ENCODE assay signal across 8 cellular contexts in the genomic region with DNA sequence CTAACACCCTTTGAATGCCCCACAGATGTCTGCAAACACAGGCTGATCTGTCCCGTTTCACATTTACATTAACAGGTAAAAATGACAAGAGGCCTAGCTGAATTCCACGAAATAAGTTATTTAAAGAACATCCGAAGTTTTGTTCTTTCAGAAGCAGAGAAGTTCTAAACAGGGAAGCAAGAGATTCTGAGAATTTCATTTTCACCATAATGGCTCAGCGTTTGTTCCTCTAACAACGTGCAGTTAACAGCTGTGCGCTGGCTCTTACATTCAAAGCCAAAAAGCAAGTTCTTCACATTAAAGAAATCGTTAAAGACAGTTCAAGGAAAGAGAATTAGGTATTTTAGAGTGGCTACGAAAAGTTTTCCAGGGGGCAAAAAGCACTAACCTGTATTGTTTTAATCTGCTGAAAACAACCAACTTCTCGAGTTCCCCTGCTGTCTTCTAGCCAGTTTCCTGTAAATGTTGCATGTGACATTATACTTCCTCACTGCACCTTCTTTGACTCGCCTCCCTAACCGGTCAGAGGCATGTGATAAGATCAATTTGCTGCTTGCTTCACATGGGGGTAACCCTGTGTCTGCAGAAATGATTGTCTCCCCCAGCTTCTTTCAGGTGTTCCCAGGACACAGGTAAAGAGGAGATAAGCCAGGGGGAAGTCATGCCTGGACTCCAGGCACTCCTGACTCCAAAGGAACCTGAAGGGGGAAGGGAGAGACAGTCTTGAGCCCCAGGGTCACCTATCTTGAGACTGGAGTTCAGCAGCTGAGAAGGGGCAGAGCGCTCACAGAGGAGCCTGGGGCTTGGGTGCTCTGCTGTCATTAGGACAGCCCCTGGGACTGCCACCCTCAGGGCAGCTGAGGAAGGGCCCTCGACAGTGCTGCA. TPM values are rescaled to one million over a fixed set of nuclear protein-coding genes. Genes with fewer than 3 reads are reported as not detected.
DNase-seq lines count a peak whose midpoint lies in the region; ATAC-seq and TF ChIP-seq lines count a peak whose summit lies in the region.

No MANE protein-coding gene starts in this region.

- no peaks in the 10 kb centered on the region for H3K27me3 ChIP-seq in mucosa of stomach (ENCODE audit: control insufficient read depth, insufficient read depth, low read length)
- no peaks in the 10 kb centered on the region for H3K27me3 ChIP-seq in vagina
- no peaks in the 10 kb centered on the region for H3K27me3 ChIP-seq in testis

- H3K4me1 ChIP-seq in mucosa of stomach (ENCODE audit: control insufficient read depth, insufficient read depth, low read length) (peaks cover 4% of the 10 kb centered on the region), vagina (peaks cover 41% of the 10 kb centered on the region), testis (peaks cover 16% of the 10 kb centered on the region)

- ATAC-seq in GM18870 (IDR thresholded peaks at IDR 0.05; ENCODE audit: unreplicated experiment) (peak; percentile 53), HG02981 (IDR thresholded peaks at IDR 0.05; ENCODE audit: unreplicated experiment) (peak; percentile 73)

- intact Hi-C loops in vagina (cut with DNase I) = no loop called here
- intact Hi-C loops in testis (cut with DNase I; ENCODE audit: low total_unique reads) = no loop called here

- DNase-seq in SK-N-MC (ENCODE audit: low read depth, low spot score) (no peak), vagina (ENCODE audit: extremely low spot score in 2 of 2) (no peak), testis (no peak), NCI-H2029 treated with DMSO at 0.1 percent for 48 hours (lab: John Stamatoyannopoulos, UW) (no peak)

- TF ChIP-seq CTCF in vagina (IDR thresholded peaks at IDR 0.05) (no peak), testis (IDR thresholded peaks at IDR 0.05) (no peak)

- H3K36me3 ChIP-seq in SK-N-MC (ENCODE audit: insufficient read depth, low read length) (no peaks in the 10 kb centered on the region), mucosa of stomach (ENCODE audit: control insufficient read depth, insufficient read depth, low read length) (no peaks in the 10 kb centered on the region), vagina (no peaks in the 10 kb centered on the region), testis (ENCODE audit: low read depth, missing control alignments) (no peaks in the 10 kb centered on the region)

- H3K27ac ChIP-seq in SK-N-MC (no peak overlapping the region), angular gyrus (ENCODE audit: low read depth, low read length) (peak overlapping the region; percentile 19), vagina (peak overlapping the region; percentile 77), testis (peak overlapping the region in 1 of 2 donors; percentile 70)

- H3K4me3 ChIP-seq in SK-N-MC = no peak overlapping the region
- no peak overlapping the region for H3K4me3 ChIP-seq in mucosa of stomach (ENCODE audit: low read length)
- H3K4me3 ChIP-seq in vagina = peak overlapping the region in 1 of 2 donors; percentile 20
- H3K4me3 ChIP-seq in testis = no peak overlapping the region

- WGBS in testis, 2 donors = 55 to 64% methylated on average over 12 to 13 of the region's 13 CpGs

- no peaks in the 10 kb centered on the region for H3K9me3 ChIP-seq in SK-N-MC (ENCODE audit: low read depth, low read length)
- no peaks in the 10 kb centered on the region for H3K9me3 ChIP-seq in mucosa of stomach (ENCODE audit: control insufficient read depth, low read length)
- no peaks in the 10 kb centered on the region for H3K9me3 ChIP-seq in vagina
- no peaks in the 10 kb centered on the region for H3K9me3 ChIP-seq in testis

- TF ChIP-seq POLR2A in vagina (IDR thresholded peaks at IDR 0.05) (no peak), testis (IDR thresholded peaks at IDR 0.05) (no peak)

- peak overlapping the region; percentile 1 for H3K9ac ChIP-seq in SK-N-MC (ENCODE audit: insufficient read length)
- peak overlapping the region; percentile 52 for H3K9ac ChIP-seq in mucosa of stomach (ENCODE audit: low read length)

RNA-seq across cellular contexts. Expression of gene WIPF1, which starts 36.8 kb away (rescaled TPM):
- total RNA-seq in vagina (20.4 TPM), testis (10 to 100 TPM in 1 of 2 donors, 1 to 10 TPM in 1; 8.5 to 11.1 TPM)
- polyA plus RNA-seq in testis (ENCODE audit: insufficient read depth, low read depth, low replicate concordance) = 16.9 TPM
